ENCODE assay signal across 14 cellular contexts in genomic region chr4:3522326-3522640, GRCh38. TPM values are rescaled to one million over a fixed set of nuclear protein-coding genes. Genes with fewer than 3 reads are reported as not detected.
DNase-seq lines count a peak whose midpoint lies in the region; TF ChIP-seq lines count a peak whose summit lies in the region.
"Had no signal": no experiment of that assay in that cellular context is flagged by ENCODE, and none has a peak within 500 bp of the region (broad histone marks: within the 10 kb centered on the region; RNA-seq: fewer than 3 reads in every experiment).

No MANE protein-coding gene starts in this region.

- TF ChIP-seq CTCF in endodermal cell (conservative IDR thresholded peaks at IDR 0.05) (no peak), sigmoid colon (IDR thresholded peaks at IDR 0.05) (no peak)

- no peak for TF ChIP-seq POLR2A in sigmoid colon (IDR thresholded peaks at IDR 0.05)

- no peak overlapping the region for H3K4me3 Mint-ChIP-seq in endodermal cell
- H3K4me3 Mint-ChIP-seq: CD4-positive, alpha-beta T cell had no signal

- H3K27ac ChIP-seq in caudate nucleus (ENCODE audit: low read depth, low read length): peak overlapping the region; percentile 52
- no peak overlapping the region for H3K27ac ChIP-seq in endodermal cell (ENCODE audit: low read depth, low read length)
- no peak overlapping the region for H3K27ac ChIP-seq in sigmoid colon
- H3K27ac ChIP-seq: GM23248, HL-60 had no signal

- H3K36me3 Mint-ChIP-seq in endodermal cell (ENCODE audit: low read depth): peaks cover 45% of the 10 kb centered on the region

- H3K4me1 ChIP-seq in endodermal cell (ENCODE audit: control insufficient read depth, insufficient read depth, low read length) (no peaks in the 10 kb centered on the region), sigmoid colon (no peaks in the 10 kb centered on the region)
- H3K4me1 ChIP-seq: Caco-2 had no signal

- no peak for TF ChIP-seq EP300 in sigmoid colon (IDR thresholded peaks at IDR 0.05)

- no peaks in the 10 kb centered on the region for H3K9me3 Mint-ChIP-seq in endodermal cell
- H3K9me3 Mint-ChIP-seq: CD4-positive, alpha-beta T cell had no signal

- H3K27ac Mint-ChIP-seq in endodermal cell: no peak overlapping the region
- H3K27ac Mint-ChIP-seq: CD4-positive, alpha-beta T cell had no signal

- H3K9me3 ChIP-seq in endodermal cell (ENCODE audit: control insufficient read depth, low read length) (no peaks in the 10 kb centered on the region), sigmoid colon (no peaks in the 10 kb centered on the region)
- H3K9me3 ChIP-seq: BE2C, Caco-2 had no signal

- intact Hi-C loops in sigmoid colon (cut with DNase I): no loop called here

- no peak for DNase-seq in caudate nucleus (lab: John Stamatoyannopoulos, UW)
- peak; percentile 21 for DNase-seq in endodermal cell
- DNase-seq in sigmoid colon: peak; percentile 46
- DNase-seq in ecto neural progenitor cell (ENCODE audit: low spot score): no peak
- DNase-seq in activated CD8-positive, alpha-beta memory T cell treated with anti-CD3 and anti-CD28 coated beads, Interleukin-2, amount 50 U/mL, for 4 hours: no peak
- no peak for DNase-seq in NCI-H2196 treated with DMSO at 0.1 percent for 48 hours (lab: John Stamatoyannopoulos, UW; ENCODE audit: unreplicated experiment)
- DNase-seq: ACHN; BE2C; CD4-positive, alpha-beta T cell; GM23248; HCEC 1CT had no signal

- H3K4me1 Mint-ChIP-seq in endodermal cell: peaks cover 7% of the 10 kb centered on the region

- H3K36me3 ChIP-seq in endodermal cell (ENCODE audit: control insufficient read depth, insufficient read depth, low read length) (peaks cover 37% of the 10 kb centered on the region), sigmoid colon (peaks cover 30 to 79% (median 57%) of the 10 kb centered on the region in 4 donors)

- no peak overlapping the region for H3K9ac ChIP-seq in endodermal cell (ENCODE audit: extremely low read depth, low read length, poor library complexity, severe bottlenecking)
- H3K9ac ChIP-seq: GM23248 had no signal

- H3K27me3 ChIP-seq in endodermal cell (ENCODE audit: control insufficient read depth, insufficient read depth, low read length, poor library complexity, severe bottlenecking): no peaks in the 10 kb centered on the region
- no peaks in the 10 kb centered on the region for H3K27me3 ChIP-seq in sigmoid colon
- H3K27me3 ChIP-seq: BE2C had no signal

- H3K27me3 Mint-ChIP-seq in endodermal cell (ENCODE audit: insufficient read depth): no peaks in the 10 kb centered on the region
- H3K27me3 Mint-ChIP-seq: CD4-positive, alpha-beta T cell had no signal

- WGBS in endodermal cell (ENCODE audit: insufficient coverage in 1 of 2, insufficient read length in 1 of 2), 2 experiments: 87 to 90% methylated on average over 2 to 15 of the region's 15 CpGs
- WGBS in sigmoid colon, 2 donors: 86 to 91% methylated on average over 15 of the region's 15 CpGs

- no peak overlapping the region for H3K4me3 ChIP-seq in endodermal cell (ENCODE audit: low read length)
- H3K4me3 ChIP-seq in sigmoid colon: no peak overlapping the region
- H3K4me3 ChIP-seq: GM23248 had no signal

RNA-seq across cellular contexts. Expression of gene LRPAP1, which starts 9.9 kb away (rescaled TPM):
- 100 to 1,000 TPM; 111 to 129 TPM for total RNA-seq in endodermal cell
- 89.0 TPM for polyA plus RNA-seq in endodermal cell (2013, experiment 1 of 2)
- 75.9 TPM for polyA plus RNA-seq in endodermal cell (2013, experiment 2 of 2)
- 100 to 1,000 TPM in 2 of 4 donors, 10 to 100 TPM in 2; 85.3 to 127 (median 99.6) TPM for total RNA-seq in sigmoid colon
- polyA plus RNA-seq in sigmoid colon: 100 to 1,000 TPM in 1 of 3 donors, 10 to 100 TPM in 2; 25.2 to 123 (median 44.2) TPM

RNA-seq across cellular contexts. Expression of gene DOK7, which starts 59.2 kb away (rescaled TPM):
- total RNA-seq in endodermal cell (1 to 10 TPM in 1 of 2 donors, under 1 TPM in 1; 0.38 to 1.3 TPM), sigmoid colon (1 to 10 TPM in 1 of 4 donors, not detected in 3; 1.9 TPM)
- 0.46 TPM for polyA plus RNA-seq in endodermal cell (2013, experiment 1 of 2)
- polyA plus RNA-seq in endodermal cell (2013, experiment 2 of 2): 1.0 TPM
- polyA plus RNA-seq in sigmoid colon: 1 to 10 TPM in 1 of 3 donors, under 1 TPM in 1, not detected in 1; 0.85 to 1.2 TPM
- total RNA-seq: CD4-positive, alpha-beta T cell; GM23248; HT1080 had no signal
- polyA plus RNA-seq: GM23248 had no signal

Comparison
In these comparisons a context has a peak if more than half of its experiments do, and no peak if none do; other contexts are left out.
1. DNase-seq: peak in endodermal cell (single experiment) and sigmoid colon (single experiment); none in caudate nucleus (0 of 61), ecto neural progenitor cell (single experiment), activated CD8-positive, alpha-beta memory T cell treated with anti-CD3 and anti-CD28 coated beads, Interleukin-2, amount 50 U/mL, for 4 hours (single experiment) and NCI-H2196 treated with DMSO at 0.1 percent for 48 hours (single experiment).